Comparison of ENCODE assay signal across 1 cellular context in genomic region chr5:134758504-134759341, GRCh38.
TF ChIP-seq lines count a peak whose summit lies in the region.

DDX46 (plus strand) TSS chr5:134758779; CDS start chr5:134758939, 160 bp downstream.

TF ChIP-seq in HEK293, 187 proteins besides CTCF, POLR2A, EP300 and RAD21 (continued from another document and continues in another):
- no peak; the same call in 1 of the 2 replicates for TF ChIP-seq ZBTB44 (tag by site-specific recombination; IDR thresholded peaks at IDR 0.05)
- TF ChIP-seq ZNF169 (tag by site-specific recombination; IDR thresholded peaks at IDR 0.05), result no peak
- peak; percentile 50; the same call in 1 of the 2 replicates for TF ChIP-seq ZBTB20 (tag by site-specific recombination; IDR thresholded peaks at IDR 0.05)
- TF ChIP-seq ZNF544 (tag by site-specific recombination; IDR thresholded peaks at IDR 0.05), result no peak
- no peak for TF ChIP-seq ELK4 (IDR thresholded peaks at IDR 0.05; ENCODE audit: borderline replicate concordance, low read depth, low read length)
- TF ChIP-seq ZBTB49 (tag by site-specific recombination; IDR thresholded peaks at IDR 0.05; ENCODE audit: low read depth), result no peak
- no peak for TF ChIP-seq ZNF830 (tag by site-specific recombination; IDR thresholded peaks at IDR 0.05; ENCODE audit: low read depth)
- TF ChIP-seq PRDM2 (tag by site-specific recombination; IDR thresholded peaks at IDR 0.05; ENCODE audit: borderline replicate concordance), result no peak
- TF ChIP-seq MZF1 (tag by site-specific recombination; IDR thresholded peaks at IDR 0.05; ENCODE audit: borderline replicate concordance), result no peak
- peak; percentile 90 for TF ChIP-seq ZNF341 (tag by site-specific recombination; IDR thresholded peaks at IDR 0.05; ENCODE audit: low read depth)
- TF ChIP-seq KLF1 (tag by site-specific recombination; IDR thresholded peaks at IDR 0.05), result peak; percentile 82
- no peak for TF ChIP-seq ZNF350 (tag by site-specific recombination; IDR thresholded peaks at IDR 0.05)
- TF ChIP-seq ZNF677 (tag by site-specific recombination; IDR thresholded peaks at IDR 0.05), result no peak
- peak; percentile 92; the same call in 1 of the 2 replicates for TF ChIP-seq KLF8 (tag by site-specific recombination; IDR thresholded peaks at IDR 0.05)
- TF ChIP-seq ZNF777 (tag by site-specific recombination; IDR thresholded peaks at IDR 0.05; ENCODE audit: borderline replicate concordance), result peak; percentile 40; the same call in 1 of the 2 replicates
- TF ChIP-seq REST (tag by site-specific recombination; IDR thresholded peaks at IDR 0.05), result peak; percentile 31; the same call in 1 of the 2 replicates
- TF ChIP-seq ZBTB1 (tag by site-specific recombination; IDR thresholded peaks at IDR 0.05), result no peak
- TF ChIP-seq ZNF558 (tag by site-specific recombination; IDR thresholded peaks at IDR 0.05), result peak; percentile 48; the same call in 1 of the 2 replicates
- peak; percentile 77 for TF ChIP-seq GLI4 (tag by site-specific recombination; IDR thresholded peaks at IDR 0.05)
- TF ChIP-seq ZNF16 (tag by site-specific recombination; IDR thresholded peaks at IDR 0.05; ENCODE audit: low read depth), result no peak
- TF ChIP-seq ZSCAN4 (tag by site-specific recombination; IDR thresholded peaks at IDR 0.05), result no peak
- TF ChIP-seq ZNF473 (tag by site-specific recombination; IDR thresholded peaks at IDR 0.05), result 0 out of 2 replicates have a peak, but pooled peaks have one; percentile 40
- peak; percentile 72; the same call in 1 of the 2 replicates for TF ChIP-seq ZNF843 (tag by site-specific recombination; IDR thresholded peaks at IDR 0.05)
- peak; percentile 85 for TF ChIP-seq ZNF324 (tag by site-specific recombination; IDR thresholded peaks at IDR 0.05)
- TF ChIP-seq ZNF518A (tag by site-specific recombination; conservative IDR thresholded peaks at IDR 0.05; ENCODE audit: low read depth), result peak; percentile 89
- TF ChIP-seq ZBTB8A (tag by site-specific recombination; IDR thresholded peaks at IDR 0.05), result peak; percentile 97
- no peak for TF ChIP-seq HOXC10 (CRISPR knock-in tag; IDR thresholded peaks at IDR 0.05)
- TF ChIP-seq ZNF624 (tag by site-specific recombination; IDR thresholded peaks at IDR 0.05), result no peak
- TF ChIP-seq ZNF580 (tag by site-specific recombination; IDR thresholded peaks at IDR 0.05), result 0 out of 2 replicates have a peak, but pooled peaks have one; percentile 24
- TF ChIP-seq KLF7 (tag by site-specific recombination; IDR thresholded peaks at IDR 0.05; ENCODE audit: borderline replicate concordance), result peak; percentile 82; the same call in 1 of the 2 replicates
- TF ChIP-seq KLF16 (tag by site-specific recombination; IDR thresholded peaks at IDR 0.05), result peak; percentile 76; the same call in 1 of the 2 replicates
- no peak for TF ChIP-seq ZSCAN16 (tag by site-specific recombination; IDR thresholded peaks at IDR 0.05)
- 0 out of 2 replicates have a peak, but pooled peaks have one; percentile 30 for TF ChIP-seq ZBTB21 (tag by site-specific recombination; IDR thresholded peaks at IDR 0.05)
